ENCODE assay signal across 9 cellular contexts in the genomic region with DNA sequence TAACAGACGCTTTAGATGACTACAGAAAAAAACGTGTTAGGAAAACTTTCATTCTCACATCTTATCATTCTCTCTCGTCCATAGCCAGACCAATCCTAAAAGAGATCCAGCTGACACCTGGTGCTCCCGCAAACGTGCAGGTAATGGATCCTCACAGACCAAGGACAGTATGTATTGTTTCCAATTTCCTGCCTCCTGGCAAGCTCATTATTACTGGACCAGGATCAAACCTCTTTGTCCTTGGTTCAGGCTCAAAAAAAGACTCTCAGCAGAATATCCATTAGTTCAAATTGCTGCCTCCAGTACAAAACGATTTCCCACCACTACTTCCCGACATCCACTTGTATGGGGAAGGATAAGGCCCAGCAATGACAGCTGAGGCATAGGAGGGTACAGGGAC.
DNase-seq lines count a peak whose midpoint lies in the region; ATAC-seq and TF ChIP-seq lines count a peak whose summit lies in the region.
"Had no signal": no experiment of that assay in that cellular context is flagged by ENCODE, and none has a peak within 500 bp of the region (broad histone marks: within the 10 kb centered on the region; RNA-seq: fewer than 3 reads in every experiment).

No MANE protein-coding gene starts in this region.

- H3K27ac Mint-ChIP-seq in activated naive CD4-positive, alpha-beta T cell treated with anti-CD3 and anti-CD28 coated beads, Interleukin-2, amount 50 U/mL, for 24 hours: peak overlapping the region; percentile 97
- H3K27ac Mint-ChIP-seq in activated naive CD8-positive, alpha-beta T cell treated with anti-CD3 and anti-CD28 coated beads, Interleukin-2, amount 50 U/mL, for 24 hours: peak overlapping the region; percentile 85
- peak overlapping the region; percentile 84 for H3K27ac Mint-ChIP-seq in type B pancreatic cell

- no peak for ATAC-seq in activated naive CD8-positive, alpha-beta T cell treated with anti-CD3 and anti-CD28 coated beads, Interleukin-2, amount 50 U/mL, for 24 hours
- ATAC-seq in lower lobe of right lung: no peak
- ATAC-seq in HG03469 (IDR thresholded peaks at IDR 0.05; ENCODE audit: unreplicated experiment): no peak

- no peaks in the 10 kb centered on the region for H3K9me3 ChIP-seq in lower lobe of right lung

- peaks cover 88% of the 10 kb centered on the region for H3K4me1 Mint-ChIP-seq in activated naive CD4-positive, alpha-beta T cell treated with anti-CD3 and anti-CD28 coated beads, Interleukin-2, amount 50 U/mL, for 24 hours
- H3K4me1 Mint-ChIP-seq in activated naive CD8-positive, alpha-beta T cell treated with anti-CD3 and anti-CD28 coated beads, Interleukin-2, amount 50 U/mL, for 24 hours: peaks cover 84% of the 10 kb centered on the region
- H3K4me1 Mint-ChIP-seq in type B pancreatic cell (ENCODE audit: unreplicated experiment): peaks cover 48% of the 10 kb centered on the region

- intact Hi-C loops in lower lobe of right lung (cut with DNase I): no loop called here

- H3K36me3 ChIP-seq in lower lobe of right lung: peaks cover 5% of the 10 kb centered on the region

- peak overlapping the region; percentile 84 for H3K4me3 Mint-ChIP-seq in activated naive CD4-positive, alpha-beta T cell treated with anti-CD3 and anti-CD28 coated beads, Interleukin-2, amount 50 U/mL, for 24 hours
- H3K4me3 Mint-ChIP-seq in activated naive CD8-positive, alpha-beta T cell treated with anti-CD3 and anti-CD28 coated beads, Interleukin-2, amount 50 U/mL, for 24 hours: peak overlapping the region; percentile 67
- peak overlapping the region; percentile 47 for H3K4me3 Mint-ChIP-seq in type B pancreatic cell

- in situ Hi-C loops in GM13977 (cut with MboI; ENCODE audit: low pct_unique_long_range_greater_than_20kb, low sequenced_read_pairs, unreplicated experiment): no loop called here

- H3K4me3 ChIP-seq in lower lobe of right lung: no peak overlapping the region

- no peaks in the 10 kb centered on the region for H3K27me3 Mint-ChIP-seq in activated naive CD4-positive, alpha-beta T cell treated with anti-CD3 and anti-CD28 coated beads, Interleukin-2, amount 50 U/mL, for 24 hours
- H3K27me3 Mint-ChIP-seq in activated naive CD8-positive, alpha-beta T cell treated with anti-CD3 and anti-CD28 coated beads, Interleukin-2, amount 50 U/mL, for 24 hours: no peaks in the 10 kb centered on the region
- H3K27me3 Mint-ChIP-seq in type B pancreatic cell: no peaks in the 10 kb centered on the region

- peaks cover 58% of the 10 kb centered on the region for H3K4me1 ChIP-seq in lower lobe of right lung

- peak overlapping the region; percentile 48 for H3K27ac ChIP-seq in lower lobe of right lung

- H3K9me3 Mint-ChIP-seq in activated naive CD4-positive, alpha-beta T cell treated with anti-CD3 and anti-CD28 coated beads, Interleukin-2, amount 50 U/mL, for 24 hours: no peaks in the 10 kb centered on the region
- no peaks in the 10 kb centered on the region for H3K9me3 Mint-ChIP-seq in activated naive CD8-positive, alpha-beta T cell treated with anti-CD3 and anti-CD28 coated beads, Interleukin-2, amount 50 U/mL, for 24 hours
- H3K9me3 Mint-ChIP-seq in type B pancreatic cell: no peaks in the 10 kb centered on the region

- TF ChIP-seq CTCF in lower lobe of right lung (IDR thresholded peaks at IDR 0.05): no peak
- TF ChIP-seq CTCF in type B pancreatic cell (conservative IDR thresholded peaks at IDR 0.05): no peak
- TF ChIP-seq CTCF in GM13977 (IDR thresholded peaks at IDR 0.05; ENCODE audit: extremely low read depth, insufficient read depth, missing control alignments): no peak

- H3K27me3 ChIP-seq in lower lobe of right lung (ENCODE audit: low read depth): no peaks in the 10 kb centered on the region

- DNase-seq in activated naive CD4-positive, alpha-beta T cell (lab: John Stamatoyannopoulos, UW): no peak
- no peak for DNase-seq in activated naive CD8-positive, alpha-beta T cell treated with anti-CD3 and anti-CD28 coated beads, Interleukin-2, amount 50 U/mL, for 24 hours
- DNase-seq in lower lobe of right lung: no peak
- DNase-seq in type B pancreatic cell (ENCODE audit: extremely low spot score, unreplicated experiment): no peak
- no peak for DNase-seq in mesenteric fat pad (ENCODE audit: low spot score)
- no peak for DNase-seq in GM13977 (ENCODE audit: low spot score)
- DNase-seq: T-helper 9 cell had no signal

- H3K36me3 Mint-ChIP-seq in activated naive CD4-positive, alpha-beta T cell treated with anti-CD3 and anti-CD28 coated beads, Interleukin-2, amount 50 U/mL, for 24 hours: peaks cover 5% of the 10 kb centered on the region
- peaks cover 9% of the 10 kb centered on the region for H3K36me3 Mint-ChIP-seq in activated naive CD8-positive, alpha-beta T cell treated with anti-CD3 and anti-CD28 coated beads, Interleukin-2, amount 50 U/mL, for 24 hours (ENCODE audit: low read depth)
- H3K36me3 Mint-ChIP-seq in type B pancreatic cell: peaks cover 14% of the 10 kb centered on the region
